30 cellular contexts compared by ENCODE assay signal in the genomic region with DNA sequence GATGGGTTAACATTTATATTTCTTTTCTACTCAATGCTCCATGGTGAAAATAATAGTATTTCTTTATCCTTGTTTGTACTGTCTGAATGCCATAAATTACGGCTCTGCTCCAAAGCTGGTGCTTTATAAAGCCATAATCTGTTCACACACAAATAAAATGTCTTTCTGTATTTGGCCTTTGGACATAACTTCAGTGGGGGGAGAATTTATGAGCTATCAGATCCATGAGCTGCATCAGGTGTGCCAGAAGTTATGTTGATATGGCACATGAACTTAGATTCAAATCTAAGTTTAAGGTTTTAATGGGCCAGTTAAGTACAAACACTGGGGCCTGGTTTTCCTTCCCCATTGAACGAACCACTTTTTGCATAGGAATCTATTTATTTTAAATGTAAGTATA.
A peak's percentile ranks its signal among the peaks of the same experiment; 100 is the strongest.
DNase-seq lines count a peak whose midpoint lies in the region; ATAC-seq and TF ChIP-seq lines count a peak whose summit lies in the region.
"Had no signal": no experiment of that assay in that cellular context is flagged by ENCODE, and none has a peak within 500 bp of the region (broad histone marks: within the 10 kb centered on the region; RNA-seq: fewer than 3 reads in every experiment).

No MANE protein-coding gene starts in this region.

- ATAC-seq in SK-N-SH treated with all-trans-retinoic acid at 6 μM for 48 hours (no peak), GM21360 (IDR thresholded peaks at IDR 0.05; ENCODE audit: unreplicated experiment) (no peak), GM21619 (IDR thresholded peaks at IDR 0.05; ENCODE audit: unreplicated experiment) (no peak)
- ATAC-seq: activated CD8-positive, alpha-beta T cell treated with anti-CD3 and anti-CD28 coated beads, Interleukin-2, amount 10 ng/mL, durations not matched to agents 7 days and 5 days; gastroesophageal sphincter; Panc1; sciatic nerve; T-cell had no signal

- H3K4me3 ChIP-seq in SK-N-SH (ENCODE audit: low read depth in 2 of 2, low read length in 1 of 2) (no peak overlapping the region), colonic mucosa (no peak overlapping the region), osteoblast (ENCODE audit: insufficient read depth, low read length) (no peak overlapping the region), transverse colon (no peak overlapping the region)
- H3K4me3 ChIP-seq: esophagus muscularis mucosa, gastroesophageal sphincter, left ventricle myocardium inferior had no signal

- H2AFZ ChIP-seq in SK-N-SH (ENCODE audit: low read depth) (no peak overlapping the region), osteoblast (ENCODE audit: low read length) (no peak overlapping the region)

- no peaks in the 10 kb centered on the region for H3K79me2 ChIP-seq in SK-N-SH (ENCODE audit: insufficient read depth)
- H3K79me2 ChIP-seq in osteoblast (ENCODE audit: insufficient read depth, low read length): no peaks in the 10 kb centered on the region

- no peaks in the 10 kb centered on the region for H3K27me3 ChIP-seq in SK-N-SH (ENCODE audit: insufficient read depth)
- H3K27me3 ChIP-seq in colonic mucosa: no peaks in the 10 kb centered on the region
- H3K27me3 ChIP-seq in osteoblast (ENCODE audit: insufficient read depth, low read length): no peaks in the 10 kb centered on the region
- no peaks in the 10 kb centered on the region for H3K27me3 ChIP-seq in transverse colon
- H3K27me3 ChIP-seq: BE2C, esophagus muscularis mucosa, gastroesophageal sphincter had no signal

- no peaks in the 10 kb centered on the region for H3K36me3 ChIP-seq in SK-N-SH (replicated peaks in 1 of 2; ENCODE audit: control insufficient read depth in 1 of 2, insufficient read depth in 2 of 2, low read length in 1 of 2)
- no peaks in the 10 kb centered on the region for H3K36me3 ChIP-seq in colonic mucosa
- H3K36me3 ChIP-seq in osteoblast (ENCODE audit: insufficient read depth, low read length): no peaks in the 10 kb centered on the region
- no peaks in the 10 kb centered on the region for H3K36me3 ChIP-seq in transverse colon
- H3K36me3 ChIP-seq: BE2C, esophagus muscularis mucosa, gastroesophageal sphincter, left ventricle myocardium inferior had no signal

- intact Hi-C loops in colonic mucosa (cut with DNase I): no loop called here
- intact Hi-C loops in transverse colon (cut with DNase I; ENCODE audit: low total_unique reads): no loop called here

- no peak for TF ChIP-seq RAD21 in SK-N-SH (IDR thresholded peaks at IDR 0.05; ENCODE audit: low read length)

- no peak for DNase-seq in SK-N-SH
- peak; percentile 39 for DNase-seq in colonic mucosa
- no peak for DNase-seq in osteoblast (ENCODE audit: insufficient read length, low spot score, missing footprints)
- DNase-seq in transverse colon: no peak
- DNase-seq in activated CD4-positive, CD25-positive, alpha-beta regulatory T cell (lab: John Stamatoyannopoulos, UW): no peak
- DNase-seq: 8988T; activated CD4-positive, alpha-beta T cell treated with anti-CD3 and anti-CD28 coated beads for 1 hour; activated CD8-positive, alpha-beta T cell treated with anti-CD3 and anti-CD28 coated beads, Interleukin-2, amount 10 ng/mL, durations not matched to agents 7 days and 5 days; activated effector memory CD4-positive, alpha-beta T cell treated with anti-CD3 and anti-CD28 coated beads, Interleukin-2, amount 50 U/mL, for 16 hours; activated naive CD8-positive, alpha-beta T cell treated with anti-CD3 and anti-CD28 coated beads for 36 hours; BE2C; caudate nucleus; CD8-positive, alpha-beta memory T cell; DMS 273 treated with DMSO at 0.1 percent for 48 hours; GOT3; left ventricle myocardium inferior; NCI-H1092; NCI-H187; NCI-H2171 treated with DMSO at 0.1 percent for 48 hours; NCI-H526; posterior cingulate gyrus; SIG-M5; T-cell had no signal

- peak overlapping the region; percentile 47 to 81; a peak in 3 of 4 replicates for H3K27ac ChIP-seq in SK-N-SH (ENCODE audit: low read depth in 2 of 2, low read length in 1 of 2)
- H3K27ac ChIP-seq in colonic mucosa: peak overlapping the region; percentile 51
- peak overlapping the region; percentile 96 for H3K27ac ChIP-seq in osteoblast (ENCODE audit: low read depth, low read length)
- H3K27ac ChIP-seq in transverse colon: peak overlapping the region; percentile 58 to 75 (median 70)
- H3K27ac ChIP-seq: esophagus muscularis mucosa, gastroesophageal sphincter, left ventricle myocardium inferior had no signal

- 44% methylated on average over 2 of the region's 2 CpGs for WGBS in SK-N-SH (ENCODE audit: low lambda C conversion rate)
- 28 to 34% methylated on average over 2 of the region's 2 CpGs for WGBS in transverse colon (ENCODE audit: low coverage in 1 of 2), 2 donors

- peaks cover 4% of the 10 kb centered on the region for H3F3A ChIP-seq in SK-N-SH (replicated peaks; ENCODE audit: insufficient read depth)

- POLR2A ChIA-PET in SK-N-SH (lab: Yijun Ruan, JAX): no interaction called here

- no peaks in the 10 kb centered on the region for H4K20me1 ChIP-seq in SK-N-SH (ENCODE audit: insufficient read depth)
- H4K20me1 ChIP-seq in osteoblast (ENCODE audit: insufficient read depth, low read length): no peaks in the 10 kb centered on the region

- H3K4me1 ChIP-seq in SK-N-SH (ENCODE audit: control insufficient read depth in 1 of 2, insufficient read depth in 2 of 2, low read depth in 1 of 2, low read length in 1 of 2): peaks cover 0 to 23% of the 10 kb centered on the region in 2 experiments; a peak in 3 of 4 replicates
- no peaks in the 10 kb centered on the region for H3K4me1 ChIP-seq in colonic mucosa
- peaks cover 31% of the 10 kb centered on the region for H3K4me1 ChIP-seq in osteoblast (ENCODE audit: insufficient read depth, low read length)
- peaks cover 20 to 63% (median 43%) of the 10 kb centered on the region in 4 donors for H3K4me1 ChIP-seq in transverse colon

- TF ChIP-seq POLR2A in transverse colon (IDR thresholded peaks at IDR 0.05): no peak

- H3K9me3 ChIP-seq in SK-N-SH (no peaks in the 10 kb centered on the region), colonic mucosa (no peaks in the 10 kb centered on the region), osteoblast (ENCODE audit: low read depth, low read length) (no peaks in the 10 kb centered on the region), transverse colon (no peaks in the 10 kb centered on the region)
- H3K9me3 ChIP-seq: BE2C, esophagus muscularis mucosa, gastroesophageal sphincter, left ventricle myocardium inferior had no signal

- no peak for TF ChIP-seq EP300 in SK-N-SH (IDR thresholded peaks at IDR 0.05; ENCODE audit: borderline replicate concordance in 1 of 2, low read depth in 1 of 2, low read length in 1 of 2)
- no peak for TF ChIP-seq EP300 in transverse colon (IDR thresholded peaks at IDR 0.05; ENCODE audit: low read depth)

- in situ Hi-C loops in transverse colon (cut with MboI; ENCODE audit: low pct_ligation_motif_present in 1 of 4, low pct_unique_long_range_greater_than_20kb in 1 of 4, low sequenced_read_pairs in 3 of 4): loop anchor here in 1 of 4 donors (25.0 kb wide), 1 partner anchor 123 kb away; no protein-coding TSS in a partner anchor

- no peaks in the 10 kb centered on the region for H3K9me2 ChIP-seq in SK-N-SH

- H3K4me2 ChIP-seq in SK-N-SH (no peak overlapping the region), osteoblast (ENCODE audit: insufficient read depth, low read length) (no peak overlapping the region)

- TF ChIP-seq CTCF in SK-N-SH (IDR thresholded peaks at IDR 0.05): no peak
- no peak for TF ChIP-seq CTCF in colonic mucosa (IDR thresholded peaks at IDR 0.05)
- TF ChIP-seq CTCF in osteoblast (IDR thresholded peaks at IDR 0.05; ENCODE audit: extremely low read depth, low read depth, low read length): no peak
- TF ChIP-seq CTCF in transverse colon (IDR thresholded peaks at IDR 0.05): no peak

- H3K9ac ChIP-seq in SK-N-SH (peak overlapping the region; percentile 7; the same call in 1 of the 2 replicates), colonic mucosa (ENCODE audit: low read depth in 2 of 2, low read length in 2 of 2) (no peak overlapping the region)

- CTCF ChIA-PET in SK-N-SH (lab: Yijun Ruan, JAX): interaction anchor here (0.8 kb wide), 1 partner anchor 11 kb away, joined by 3 read pairs; no protein-coding TSS in a partner anchor

TF ChIP-seq in SK-N-SH, 30 proteins besides CTCF, POLR2A, EP300 and RAD21 (continues in another document):
- no peak for TF ChIP-seq RCOR1 (IDR thresholded peaks at IDR 0.05; ENCODE audit: low read length)
- no peak for TF ChIP-seq SIN3A (IDR thresholded peaks at IDR 0.05; ENCODE audit: borderline replicate concordance, low read depth, low read length)
- TF ChIP-seq TAF1 (IDR thresholded peaks at IDR 0.05; ENCODE audit: borderline replicate concordance, low read depth, low read length): no peak
- TF ChIP-seq TCF12 (IDR thresholded peaks at IDR 0.05): no peak
- TF ChIP-seq, protein P1, sequence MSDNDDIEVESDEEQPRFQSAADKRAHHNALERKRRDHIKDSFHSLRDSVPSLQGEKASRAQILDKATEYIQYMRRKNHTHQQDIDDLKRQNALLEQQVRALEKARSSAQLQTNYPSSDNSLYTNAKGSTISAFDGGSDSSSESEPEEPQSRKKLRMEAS (IDR thresholded peaks at IDR 0.05; ENCODE audit: low read depth): no peak
- TF ChIP-seq GABPA (IDR thresholded peaks at IDR 0.05; ENCODE audit: low read depth): no peak
- TF ChIP-seq FOSL2 (IDR thresholded peaks at IDR 0.05; ENCODE audit: borderline replicate concordance, low read depth): no peak

TF ChIP-seq in SK-N-SH treated with all-trans-retinoic acid at 6 μM for 48 hours, 23 proteins besides CTCF, POLR2A, EP300 and RAD21 (continues in another document):
- TF ChIP-seq BACH2 (CRISPR knock-in tag; IDR thresholded peaks at IDR 0.05; ENCODE audit: borderline replicate concordance) (no peak), ZNF565 (CRISPR knock-in tag; conservative IDR thresholded peaks at IDR 0.05; ENCODE audit: low read depth) (no peak), SNAI2 (CRISPR knock-in tag; IDR thresholded peaks at IDR 0.05) (no peak), ESRRG (CRISPR knock-in tag; IDR thresholded peaks at IDR 0.05) (no peak), OSR1 (CRISPR knock-in tag; IDR thresholded peaks at IDR 0.05) (no peak)
- TF ChIP-seq, protein P2, sequence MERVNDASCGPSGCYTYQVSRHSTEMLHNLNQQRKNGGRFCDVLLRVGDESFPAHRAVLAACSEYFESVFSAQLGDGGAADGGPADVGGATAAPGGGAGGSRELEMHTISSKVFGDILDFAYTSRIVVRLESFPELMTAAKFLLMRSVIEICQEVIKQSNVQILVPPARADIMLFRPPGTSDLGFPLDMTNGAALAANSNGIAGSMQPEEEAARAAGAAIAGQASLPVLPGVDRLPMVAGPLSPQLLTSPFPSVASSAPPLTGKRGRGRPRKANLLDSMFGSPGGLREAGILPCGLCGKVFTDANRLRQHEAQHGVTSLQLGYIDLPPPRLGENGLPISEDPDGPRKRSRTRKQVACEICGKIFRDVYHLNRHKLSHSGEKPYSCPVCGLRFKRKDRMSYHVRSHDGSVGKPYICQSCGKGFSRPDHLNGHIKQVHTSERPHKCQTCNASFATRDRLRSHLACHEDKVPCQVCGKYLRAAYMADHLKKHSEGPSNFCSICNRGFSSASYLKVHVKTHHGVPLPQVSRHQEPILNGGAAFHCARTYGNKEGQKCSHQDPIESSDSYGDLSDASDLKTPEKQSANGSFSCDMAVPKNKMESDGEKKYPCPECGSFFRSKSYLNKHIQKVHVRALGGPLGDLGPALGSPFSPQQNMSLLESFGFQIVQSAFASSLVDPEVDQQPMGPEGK (CRISPR knock-in tag; IDR thresholded peaks at IDR 0.05; ENCODE audit: borderline replicate concordance): no peak
